In the genomic region with DNA sequence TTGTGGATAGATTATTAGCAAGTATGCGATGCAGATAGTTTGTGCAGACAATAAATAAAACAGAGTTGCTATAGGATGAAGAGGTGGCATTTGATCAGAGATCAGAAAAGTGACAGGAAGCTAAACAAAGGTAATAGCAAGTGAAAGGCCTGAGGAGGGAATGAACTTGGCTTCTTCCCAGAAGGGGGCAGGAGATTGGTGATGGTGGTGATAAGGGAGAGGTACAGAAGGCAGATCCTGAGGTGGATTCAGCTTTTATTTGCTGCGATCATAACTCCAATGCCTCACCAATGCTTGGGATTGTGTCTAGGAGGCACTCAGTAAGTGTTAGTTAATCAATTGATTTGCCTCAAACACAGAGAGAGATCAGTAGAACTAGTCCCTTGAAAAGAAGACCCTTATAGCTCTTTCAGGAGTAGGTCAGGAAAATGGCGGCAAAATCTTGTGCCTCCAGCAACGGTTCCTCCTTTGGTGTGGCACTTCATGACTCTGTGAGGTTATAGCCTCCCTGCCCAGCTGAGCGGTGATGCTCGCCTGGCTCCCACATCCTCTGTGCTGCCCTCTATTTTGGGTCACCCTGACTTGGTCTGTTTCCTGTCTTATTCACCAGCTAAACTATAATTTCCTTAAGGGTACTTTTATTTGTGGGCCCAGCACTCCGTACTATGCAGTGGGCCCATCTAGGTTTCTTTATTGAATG, we compare ENCODE assay signal across 8 cellular contexts. TPM values are rescaled to one million over a fixed set of nuclear protein-coding genes. Genes with fewer than 3 reads are reported as not detected.
DNase-seq lines count a peak whose midpoint lies in the region; ATAC-seq, FAIRE-seq and TF ChIP-seq lines count a peak whose summit lies in the region.

No MANE protein-coding gene starts in this region.

- peak; percentile 64 for ATAC-seq in esophagus mucosa
- ATAC-seq in GM18868 (IDR thresholded peaks at IDR 0.05; ENCODE audit: unreplicated experiment) = no peak

- no peak for TF ChIP-seq CTCF in GM12865 (IDR thresholded peaks at IDR 0.05; ENCODE audit: insufficient read depth, low read depth, low read length, missing control alignments)

- no peak for FAIRE-seq in GM12892 (lab: Jason Lieb, UNC)

- DNase-seq in GM12865 (ENCODE audit: low read depth) (peak; percentile 20), GM12892 (ENCODE audit: insufficient read length) (no peak), NCI-H187 treated with DMSO at 0.1 percent for 48 hours (lab: John Stamatoyannopoulos, UW) (no peak), cortex of kidney (lab: John Stamatoyannopoulos, UW) (no peak)
- peak; percentile 61 for DNase-seq in activated CD4-positive, CD25-positive, alpha-beta regulatory T cell treated with anti-CD3 and anti-CD28 coated beads, Interleukin-2, amount 50 U/mL, for 72 hours
- DNase-seq in stimulated activated CD4-positive, alpha-beta T cell treated with anti-CD3 and anti-CD28 coated beads, Interleukin-15, amount 100 ng/mL, for 48 hours (ENCODE audit: low read depth in 2 of 2) = peak; percentile 45 to 49

- no peak for TF ChIP-seq POLR2A in GM12892 (IDR thresholded peaks at IDR 0.05; ENCODE audit: low read depth, low read length)

- no peak overlapping the region for H3K4me3 ChIP-seq in GM12865 (ENCODE audit: low read depth, low read length)

RNA-seq across cellular contexts. Expression of a gene that starts 37.5 kb away (rescaled TPM):
- 14.6 TPM for total RNA-seq in esophagus mucosa
- 0.15 TPM for polyA plus RNA-seq in GM12892 (2012; ENCODE audit: missing spikeins)

Comparison
In these comparisons a context has a peak if more than half of its experiments do, and no peak if none do; other contexts are left out.
1. DNase-seq: peak in GM12865 (single experiment), activated CD4-positive, CD25-positive, alpha-beta regulatory T cell treated with anti-CD3 and anti-CD28 coated beads, Interleukin-2, amount 50 U/mL, for 72 hours (single experiment) and stimulated activated CD4-positive, alpha-beta T cell treated with anti-CD3 and anti-CD28 coated beads, Interleukin-15, amount 100 ng/mL, for 48 hours (2 of 2); none in GM12892 (single experiment), NCI-H187 treated with DMSO at 0.1 percent for 48 hours (single experiment) and cortex of kidney (single experiment).